Comparison of ENCODE assay signal across 1 cellular context in genomic region chr14:22577334-22577908, GRCh38.
TF ChIP-seq lines count a peak whose summit lies in the region.

No MANE protein-coding gene starts in this region.

TF ChIP-seq in WTC11, 78 proteins besides CTCF, POLR2A, EP300 and RAD21 (continued from another document):
- TF ChIP-seq ARID4B (CRISPR knock-in tag; IDR thresholded peaks at IDR 0.05; ENCODE audit: borderline replicate concordance) (no peak), ZNF396 (CRISPR knock-in tag; IDR thresholded peaks at IDR 0.05; ENCODE audit: borderline replicate concordance) (no peak), CREB1 (CRISPR knock-in tag; IDR thresholded peaks at IDR 0.05) (no peak), NR3C1 (CRISPR knock-in tag; conservative IDR thresholded peaks at IDR 0.05; ENCODE audit: low read depth) (no peak), E2F1 (CRISPR knock-in tag; IDR thresholded peaks at IDR 0.05) (no peak), PRDM15 (CRISPR knock-in tag; IDR thresholded peaks at IDR 0.05) (no peak), TP53 (CRISPR knock-in tag; IDR thresholded peaks at IDR 0.05) (no peak), IRF1 (CRISPR knock-in tag; IDR thresholded peaks at IDR 0.05) (no peak), PRRX2 (CRISPR knock-in tag; IDR thresholded peaks at IDR 0.05) (no peak), JAZF1 (CRISPR knock-in tag; IDR thresholded peaks at IDR 0.05) (no peak)
- TF ChIP-seq, protein P1, sequence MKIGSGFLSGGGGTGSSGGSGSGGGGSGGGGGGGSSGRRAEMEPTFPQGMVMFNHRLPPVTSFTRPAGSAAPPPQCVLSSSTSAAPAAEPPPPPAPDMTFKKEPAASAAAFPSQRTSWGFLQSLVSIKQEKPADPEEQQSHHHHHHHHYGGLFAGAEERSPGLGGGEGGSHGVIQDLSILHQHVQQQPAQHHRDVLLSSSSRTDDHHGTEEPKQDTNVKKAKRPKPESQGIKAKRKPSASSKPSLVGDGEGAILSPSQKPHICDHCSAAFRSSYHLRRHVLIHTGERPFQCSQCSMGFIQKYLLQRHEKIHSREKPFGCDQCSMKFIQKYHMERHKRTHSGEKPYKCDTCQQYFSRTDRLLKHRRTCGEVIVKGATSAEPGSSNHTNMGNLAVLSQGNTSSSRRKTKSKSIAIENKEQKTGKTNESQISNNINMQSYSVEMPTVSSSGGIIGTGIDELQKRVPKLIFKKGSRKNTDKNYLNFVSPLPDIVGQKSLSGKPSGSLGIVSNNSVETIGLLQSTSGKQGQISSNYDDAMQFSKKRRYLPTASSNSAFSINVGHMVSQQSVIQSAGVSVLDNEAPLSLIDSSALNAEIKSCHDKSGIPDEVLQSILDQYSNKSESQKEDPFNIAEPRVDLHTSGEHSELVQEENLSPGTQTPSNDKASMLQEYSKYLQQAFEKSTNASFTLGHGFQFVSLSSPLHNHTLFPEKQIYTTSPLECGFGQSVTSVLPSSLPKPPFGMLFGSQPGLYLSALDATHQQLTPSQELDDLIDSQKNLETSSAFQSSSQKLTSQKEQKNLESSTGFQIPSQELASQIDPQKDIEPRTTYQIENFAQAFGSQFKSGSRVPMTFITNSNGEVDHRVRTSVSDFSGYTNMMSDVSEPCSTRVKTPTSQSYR (CRISPR knock-in tag; IDR thresholded peaks at IDR 0.05) = no peak
- TF ChIP-seq, protein P2, sequence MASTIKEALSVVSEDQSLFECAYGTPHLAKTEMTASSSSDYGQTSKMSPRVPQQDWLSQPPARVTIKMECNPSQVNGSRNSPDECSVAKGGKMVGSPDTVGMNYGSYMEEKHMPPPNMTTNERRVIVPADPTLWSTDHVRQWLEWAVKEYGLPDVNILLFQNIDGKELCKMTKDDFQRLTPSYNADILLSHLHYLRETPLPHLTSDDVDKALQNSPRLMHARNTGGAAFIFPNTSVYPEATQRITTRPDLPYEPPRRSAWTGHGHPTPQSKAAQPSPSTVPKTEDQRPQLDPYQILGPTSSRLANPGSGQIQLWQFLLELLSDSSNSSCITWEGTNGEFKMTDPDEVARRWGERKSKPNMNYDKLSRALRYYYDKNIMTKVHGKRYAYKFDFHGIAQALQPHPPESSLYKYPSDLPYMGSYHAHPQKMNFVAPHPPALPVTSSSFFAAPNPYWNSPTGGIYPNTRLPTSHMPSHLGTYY (CRISPR knock-in tag; IDR thresholded peaks at IDR 0.05) = no peak
- TF ChIP-seq, protein P3, sequence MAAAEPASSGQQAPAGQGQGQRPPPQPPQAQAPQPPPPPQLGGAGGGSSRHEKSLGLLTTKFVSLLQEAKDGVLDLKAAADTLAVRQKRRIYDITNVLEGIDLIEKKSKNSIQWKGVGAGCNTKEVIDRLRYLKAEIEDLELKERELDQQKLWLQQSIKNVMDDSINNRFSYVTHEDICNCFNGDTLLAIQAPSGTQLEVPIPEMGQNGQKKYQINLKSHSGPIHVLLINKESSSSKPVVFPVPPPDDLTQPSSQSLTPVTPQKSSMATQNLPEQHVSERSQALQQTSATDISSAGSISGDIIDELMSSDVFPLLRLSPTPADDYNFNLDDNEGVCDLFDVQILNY (CRISPR knock-in tag; IDR thresholded peaks at IDR 0.05) = no peak
